13 cellular contexts compared by ENCODE assay signal in genomic region chr2:10658041-10658913, GRCh38. TPM values are rescaled to one million over a fixed set of nuclear protein-coding genes. Genes with fewer than 3 reads are reported as not detected.
A peak's percentile ranks its signal among the peaks of the same experiment; 100 is the strongest.
DNase-seq lines count a peak whose midpoint lies in the region; ATAC-seq, FAIRE-seq and TF ChIP-seq lines count a peak whose summit lies in the region.
"Had no signal": no experiment of that assay in that cellular context is flagged by ENCODE, and none has a peak within 500 bp of the region (broad histone marks: within the 10 kb centered on the region; RNA-seq: fewer than 3 reads in every experiment).

No MANE protein-coding gene starts in this region.

- POLR2A ChIA-PET in WTC11 (lab: Charles Lee) = no interaction called here

- DNase-seq in activated naive CD4-positive, alpha-beta T cell treated with anti-CD3 and anti-CD28 coated beads, Interleukin-2, amount 10 ng/mL, durations not matched to agents 7 days and 5 days = no peak
- DNase-seq in RCC 7860 (ENCODE audit: low spot score) = peak; percentile 90
- DNase-seq in epithelial cell of proximal tubule (ENCODE audit: low read depth) = peak; percentile 67
- DNase-seq in OCI-M2 (lab: John Stamatoyannopoulos, UW; ENCODE audit: unreplicated experiment) = no peak
- no peak for DNase-seq in stimulated activated CD4-positive, alpha-beta T cell treated with anti-CD3 and anti-CD28 coated beads, Interleukin-12 subunit alpha, Interleukin-12 subunit beta, amount 100 ng/mL, for 4 hours
- DNase-seq in WTC11 (ENCODE audit: low spot score) = no peak
- DNase-seq in CD14-positive monocyte (ENCODE audit: low spot score) = no peak
- DNase-seq: activated naive CD4-positive, alpha-beta T cell; left ventricle myocardium inferior; pancreas had no signal

- H3K36me3 Mint-ChIP-seq in activated naive CD4-positive, alpha-beta T cell treated with anti-CD3 and anti-CD28 coated beads, Interleukin-2, amount 50 U/mL, for 24 hours = peaks cover 22% of the 10 kb centered on the region
- H3K36me3 Mint-ChIP-seq in activated naive CD4-positive, alpha-beta T cell treated with anti-CD3 and anti-CD28 coated beads, Interleukin-2, amount 10 ng/mL, durations not matched to agents 7 days and 5 days = peaks cover 46% of the 10 kb centered on the region
- H3K36me3 Mint-ChIP-seq in WTC11 (peaks cover 59% of the 10 kb centered on the region), CD14-positive monocyte (peaks cover 73 to 89% of the 10 kb centered on the region in 2 donors)

- TF ChIP-seq CTCF in epithelial cell of proximal tubule (conservative IDR thresholded peaks at IDR 0.05; ENCODE audit: low read depth, low read length) (no peak), WTC11 (IDR thresholded peaks at IDR 0.05) (no peak), CD14-positive monocyte (IDR thresholded peaks at IDR 0.05) (no peak)

- H3K27ac Mint-ChIP-seq in activated naive CD4-positive, alpha-beta T cell treated with anti-CD3 and anti-CD28 coated beads, Interleukin-2, amount 50 U/mL, for 24 hours = peak overlapping the region; percentile 18
- H3K27ac Mint-ChIP-seq in activated naive CD4-positive, alpha-beta T cell treated with anti-CD3 and anti-CD28 coated beads, Interleukin-2, amount 10 ng/mL, durations not matched to agents 7 days and 5 days = no peak overlapping the region
- no peak overlapping the region for H3K27ac Mint-ChIP-seq in WTC11
- H3K27ac Mint-ChIP-seq in CD14-positive monocyte = peak overlapping the region in 2 of 7 donors; percentile 48 to 53

- peaks cover 35% of the 10 kb centered on the region for H3K4me1 Mint-ChIP-seq in activated naive CD4-positive, alpha-beta T cell treated with anti-CD3 and anti-CD28 coated beads, Interleukin-2, amount 50 U/mL, for 24 hours
- peaks cover 30% of the 10 kb centered on the region for H3K4me1 Mint-ChIP-seq in activated naive CD4-positive, alpha-beta T cell treated with anti-CD3 and anti-CD28 coated beads, Interleukin-2, amount 10 ng/mL, durations not matched to agents 7 days and 5 days
- H3K4me1 Mint-ChIP-seq in WTC11 (no peaks in the 10 kb centered on the region), CD14-positive monocyte (no peaks in the 10 kb centered on the region)

- peak; percentile 94 for FAIRE-seq in RCC 7860 (lab: Jason Lieb, UNC)
- FAIRE-seq: endothelial cell of umbilical vein, pancreas had no signal

- no peak for ATAC-seq in WTC11
- ATAC-seq: pancreas had no signal

- no peak overlapping the region for H3K4me3 ChIP-seq in epithelial cell of proximal tubule (ENCODE audit: low read depth, low read length)
- H3K4me3 ChIP-seq: left ventricle myocardium inferior, pancreas, tibial nerve had no signal

- CTCF ChIA-PET in activated naive CD4-positive, alpha-beta T cell treated with anti-CD3 and anti-CD28 coated beads, Interleukin-2, amount 10 ng/mL, durations not matched to agents 7 days and 5 days (lab: Charles Lee) = interaction anchor here (1.8 to 2.1 kb wide), 2 partner anchors 211 to 213 kb away, joined by 5 to 16 read pairs; partner anchors contain the start of gene ODC1
- CTCF ChIA-PET in WTC11 (lab: Charles Lee) = no interaction called here

- H3K9me3 Mint-ChIP-seq in activated naive CD4-positive, alpha-beta T cell treated with anti-CD3 and anti-CD28 coated beads, Interleukin-2, amount 50 U/mL, for 24 hours = no peaks in the 10 kb centered on the region
- no peaks in the 10 kb centered on the region for H3K9me3 Mint-ChIP-seq in activated naive CD4-positive, alpha-beta T cell treated with anti-CD3 and anti-CD28 coated beads, Interleukin-2, amount 10 ng/mL, durations not matched to agents 7 days and 5 days
- H3K9me3 Mint-ChIP-seq in WTC11 (no peaks in the 10 kb centered on the region), CD14-positive monocyte (no peaks in the 10 kb centered on the region)

- intact Hi-C loops in CD14-positive monocyte (cut with micrococcal nuclease) = no loop called here

- H3K4me3 Mint-ChIP-seq in activated naive CD4-positive, alpha-beta T cell treated with anti-CD3 and anti-CD28 coated beads, Interleukin-2, amount 50 U/mL, for 24 hours = no peak overlapping the region
- no peak overlapping the region for H3K4me3 Mint-ChIP-seq in activated naive CD4-positive, alpha-beta T cell treated with anti-CD3 and anti-CD28 coated beads, Interleukin-2, amount 10 ng/mL, durations not matched to agents 7 days and 5 days
- H3K4me3 Mint-ChIP-seq in WTC11 = no peak overlapping the region
- H3K4me3 Mint-ChIP-seq in CD14-positive monocyte = no peak overlapping the region

- no peaks in the 10 kb centered on the region for H3K27me3 Mint-ChIP-seq in activated naive CD4-positive, alpha-beta T cell treated with anti-CD3 and anti-CD28 coated beads, Interleukin-2, amount 50 U/mL, for 24 hours
- no peaks in the 10 kb centered on the region for H3K27me3 Mint-ChIP-seq in activated naive CD4-positive, alpha-beta T cell treated with anti-CD3 and anti-CD28 coated beads, Interleukin-2, amount 10 ng/mL, durations not matched to agents 7 days and 5 days
- H3K27me3 Mint-ChIP-seq in WTC11 (ENCODE audit: low read depth) (no peaks in the 10 kb centered on the region), CD14-positive monocyte (ENCODE audit: low read depth in 3 of 3) (no peaks in the 10 kb centered on the region)

TF ChIP-seq in WTC11, 78 proteins besides CTCF, POLR2A, EP300 and RAD21:
- TF ChIP-seq, protein P1, sequence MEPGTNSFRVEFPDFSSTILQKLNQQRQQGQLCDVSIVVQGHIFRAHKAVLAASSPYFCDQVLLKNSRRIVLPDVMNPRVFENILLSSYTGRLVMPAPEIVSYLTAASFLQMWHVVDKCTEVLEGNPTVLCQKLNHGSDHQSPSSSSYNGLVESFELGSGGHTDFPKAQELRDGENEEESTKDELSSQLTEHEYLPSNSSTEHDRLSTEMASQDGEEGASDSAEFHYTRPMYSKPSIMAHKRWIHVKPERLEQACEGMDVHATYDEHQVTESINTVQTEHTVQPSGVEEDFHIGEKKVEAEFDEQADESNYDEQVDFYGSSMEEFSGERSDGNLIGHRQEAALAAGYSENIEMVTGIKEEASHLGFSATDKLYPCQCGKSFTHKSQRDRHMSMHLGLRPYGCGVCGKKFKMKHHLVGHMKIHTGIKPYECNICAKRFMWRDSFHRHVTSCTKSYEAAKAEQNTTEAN (CRISPR knock-in tag; IDR thresholded peaks at IDR 0.05) = no peak
- TF ChIP-seq OVOL2 (CRISPR knock-in tag; IDR thresholded peaks at IDR 0.05; ENCODE audit: borderline replicate concordance) (no peak), NFE2L1 (CRISPR knock-in tag; IDR thresholded peaks at IDR 0.05) (no peak), NR2C2 (CRISPR knock-in tag; IDR thresholded peaks at IDR 0.05) (no peak), ZNF219 (CRISPR knock-in tag; IDR thresholded peaks at IDR 0.05; ENCODE audit: borderline replicate concordance) (no peak)
TF ChIP-seq in WTC11: peak in this region for 0.

RNA-seq across cellular contexts. Expression of gene NOL10, which starts 31.5 kb away (rescaled TPM):
- total RNA-seq in epithelial cell of proximal tubule = 28.4 and 35.7 TPM in 2 replicates
- 28.1 to 31.8 TPM (median 28.7 TPM) in 3 replicates for total RNA-seq in WTC11 (2021)
- 10 to 100 TPM in 1 of 2 donors, 1 to 10 TPM in 1; 9.9 to 12.8 TPM for polyA plus RNA-seq in CD14-positive monocyte

Comparison
In these comparisons a context has a peak if more than half of its experiments do, and no peak if none do; other contexts are left out.
1. DNase-seq: peak in RCC 7860 (single experiment) and epithelial cell of proximal tubule (single experiment); none in activated naive CD4-positive, alpha-beta T cell treated with anti-CD3 and anti-CD28 coated beads, Interleukin-2, amount 10 ng/mL, durations not matched to agents 7 days and 5 days (single experiment), OCI-M2 (single experiment), stimulated activated CD4-positive, alpha-beta T cell treated with anti-CD3 and anti-CD28 coated beads, Interleukin-12 subunit alpha, Interleukin-12 subunit beta, amount 100 ng/mL, for 4 hours (single experiment), WTC11 (single experiment) and CD14-positive monocyte (single experiment).